Comparison of ENCODE assay signal across 1 cellular context in genomic region chr4:150329338-150329737, GRCh38.
TF ChIP-seq lines count a peak whose summit lies in the region.

No MANE protein-coding gene starts in this region.

TF ChIP-seq in K562, 482 proteins besides CTCF, POLR2A, EP300 and RAD21 (continued from another document):
- TF ChIP-seq, protein P1, sequence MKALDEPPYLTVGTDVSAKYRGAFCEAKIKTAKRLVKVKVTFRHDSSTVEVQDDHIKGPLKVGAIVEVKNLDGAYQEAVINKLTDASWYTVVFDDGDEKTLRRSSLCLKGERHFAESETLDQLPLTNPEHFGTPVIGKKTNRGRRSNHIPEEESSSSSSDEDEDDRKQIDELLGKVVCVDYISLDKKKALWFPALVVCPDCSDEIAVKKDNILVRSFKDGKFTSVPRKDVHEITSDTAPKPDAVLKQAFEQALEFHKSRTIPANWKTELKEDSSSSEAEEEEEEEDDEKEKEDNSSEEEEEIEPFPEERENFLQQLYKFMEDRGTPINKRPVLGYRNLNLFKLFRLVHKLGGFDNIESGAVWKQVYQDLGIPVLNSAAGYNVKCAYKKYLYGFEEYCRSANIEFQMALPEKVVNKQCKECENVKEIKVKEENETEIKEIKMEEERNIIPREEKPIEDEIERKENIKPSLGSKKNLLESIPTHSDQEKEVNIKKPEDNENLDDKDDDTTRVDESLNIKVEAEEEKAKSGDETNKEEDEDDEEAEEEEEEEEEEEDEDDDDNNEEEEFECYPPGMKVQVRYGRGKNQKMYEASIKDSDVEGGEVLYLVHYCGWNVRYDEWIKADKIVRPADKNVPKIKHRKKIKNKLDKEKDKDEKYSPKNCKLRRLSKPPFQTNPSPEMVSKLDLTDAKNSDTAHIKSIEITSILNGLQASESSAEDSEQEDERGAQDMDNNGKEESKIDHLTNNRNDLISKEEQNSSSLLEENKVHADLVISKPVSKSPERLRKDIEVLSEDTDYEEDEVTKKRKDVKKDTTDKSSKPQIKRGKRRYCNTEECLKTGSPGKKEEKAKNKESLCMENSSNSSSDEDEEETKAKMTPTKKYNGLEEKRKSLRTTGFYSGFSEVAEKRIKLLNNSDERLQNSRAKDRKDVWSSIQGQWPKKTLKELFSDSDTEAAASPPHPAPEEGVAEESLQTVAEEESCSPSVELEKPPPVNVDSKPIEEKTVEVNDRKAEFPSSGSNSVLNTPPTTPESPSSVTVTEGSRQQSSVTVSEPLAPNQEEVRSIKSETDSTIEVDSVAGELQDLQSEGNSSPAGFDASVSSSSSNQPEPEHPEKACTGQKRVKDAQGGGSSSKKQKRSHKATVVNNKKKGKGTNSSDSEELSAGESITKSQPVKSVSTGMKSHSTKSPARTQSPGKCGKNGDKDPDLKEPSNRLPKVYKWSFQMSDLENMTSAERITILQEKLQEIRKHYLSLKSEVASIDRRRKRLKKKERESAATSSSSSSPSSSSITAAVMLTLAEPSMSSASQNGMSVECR (CRISPR knock-in tag; IDR thresholded peaks at IDR 0.05) = no peak
- TF ChIP-seq ELF2 (CRISPR knock-in tag; IDR thresholded peaks at IDR 0.05) (no peak), ZNF780A (CRISPR knock-in tag; IDR thresholded peaks at IDR 0.05) (no peak), MEIS2 (IDR thresholded peaks at IDR 0.05; ENCODE audit: partially characterized antibody) (peak; percentile 86), JUND (IDR thresholded peaks at IDR 0.05; ENCODE audit: borderline replicate concordance, low read depth, low read length) (peak; percentile 41; the same call in 1 of the 2 replicates), JUND (tag; IDR thresholded peaks at IDR 0.05; ENCODE audit: borderline replicate concordance, low read depth, low read length) (peak; percentile 34; the same call in 2 of the 3 replicates), SRSF7 (optimal IDR thresholded peaks at IDR 0.05; ENCODE audit: low read depth, low read length) (no peak), ZNF253 (CRISPR knock-in tag; conservative IDR thresholded peaks at IDR 0.05) (no peak), KDM1A (IDR thresholded peaks at IDR 0.05) (peak in 1 of 2 experiments; percentile 17; a peak in 1 of 4 replicates), FOSL1 (tag; conservative IDR thresholded peaks at IDR 0.05) (peak; percentile 33; the same call in 1 of the 2 replicates), ZBTB26 (CRISPR knock-in tag; IDR thresholded peaks at IDR 0.05) (no peak)
- TF ChIP-seq, protein P2, sequence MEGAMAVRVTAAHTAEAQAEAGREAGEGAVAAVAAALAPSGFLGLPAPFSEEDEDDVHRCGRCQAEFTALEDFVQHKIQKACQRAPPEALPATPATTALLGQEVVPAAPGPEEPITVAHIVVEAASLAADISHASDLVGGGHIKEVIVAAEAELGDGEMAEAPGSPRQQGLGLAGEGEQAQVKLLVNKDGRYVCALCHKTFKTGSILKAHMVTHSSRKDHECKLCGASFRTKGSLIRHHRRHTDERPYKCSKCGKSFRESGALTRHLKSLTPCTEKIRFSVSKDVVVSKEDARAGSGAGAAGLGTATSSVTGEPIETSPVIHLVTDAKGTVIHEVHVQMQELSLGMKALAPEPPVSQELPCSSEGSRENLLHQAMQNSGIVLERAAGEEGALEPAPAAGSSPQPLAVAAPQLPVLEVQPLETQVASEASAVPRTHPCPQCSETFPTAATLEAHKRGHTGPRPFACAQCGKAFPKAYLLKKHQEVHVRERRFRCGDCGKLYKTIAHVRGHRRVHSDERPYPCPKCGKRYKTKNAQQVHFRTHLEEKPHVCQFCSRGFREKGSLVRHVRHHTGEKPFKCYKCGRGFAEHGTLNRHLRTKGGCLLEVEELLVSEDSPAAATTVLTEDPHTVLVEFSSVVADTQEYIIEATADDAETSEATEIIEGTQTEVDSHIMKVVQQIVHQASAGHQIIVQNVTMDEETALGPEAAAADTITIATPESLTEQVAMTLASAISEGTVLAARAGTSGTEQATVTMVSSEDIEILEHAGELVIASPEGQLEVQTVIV (CRISPR knock-in tag; IDR thresholded peaks at IDR 0.05; ENCODE audit: borderline replicate concordance) = no peak
- TF ChIP-seq, protein P3, sequence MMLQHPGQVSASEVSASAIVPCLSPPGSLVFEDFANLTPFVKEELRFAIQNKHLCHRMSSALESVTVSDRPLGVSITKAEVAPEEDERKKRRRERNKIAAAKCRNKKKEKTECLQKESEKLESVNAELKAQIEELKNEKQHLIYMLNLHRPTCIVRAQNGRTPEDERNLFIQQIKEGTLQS (IDR thresholded peaks at IDR 0.05) = peak; percentile 32; the same call in 1 of the 2 replicates
- TF ChIP-seq, protein P3 (CRISPR knock-in tag; conservative IDR thresholded peaks at IDR 0.05) = no peak
